ENCODE assay signal across 8 cellular contexts in the genomic region with DNA sequence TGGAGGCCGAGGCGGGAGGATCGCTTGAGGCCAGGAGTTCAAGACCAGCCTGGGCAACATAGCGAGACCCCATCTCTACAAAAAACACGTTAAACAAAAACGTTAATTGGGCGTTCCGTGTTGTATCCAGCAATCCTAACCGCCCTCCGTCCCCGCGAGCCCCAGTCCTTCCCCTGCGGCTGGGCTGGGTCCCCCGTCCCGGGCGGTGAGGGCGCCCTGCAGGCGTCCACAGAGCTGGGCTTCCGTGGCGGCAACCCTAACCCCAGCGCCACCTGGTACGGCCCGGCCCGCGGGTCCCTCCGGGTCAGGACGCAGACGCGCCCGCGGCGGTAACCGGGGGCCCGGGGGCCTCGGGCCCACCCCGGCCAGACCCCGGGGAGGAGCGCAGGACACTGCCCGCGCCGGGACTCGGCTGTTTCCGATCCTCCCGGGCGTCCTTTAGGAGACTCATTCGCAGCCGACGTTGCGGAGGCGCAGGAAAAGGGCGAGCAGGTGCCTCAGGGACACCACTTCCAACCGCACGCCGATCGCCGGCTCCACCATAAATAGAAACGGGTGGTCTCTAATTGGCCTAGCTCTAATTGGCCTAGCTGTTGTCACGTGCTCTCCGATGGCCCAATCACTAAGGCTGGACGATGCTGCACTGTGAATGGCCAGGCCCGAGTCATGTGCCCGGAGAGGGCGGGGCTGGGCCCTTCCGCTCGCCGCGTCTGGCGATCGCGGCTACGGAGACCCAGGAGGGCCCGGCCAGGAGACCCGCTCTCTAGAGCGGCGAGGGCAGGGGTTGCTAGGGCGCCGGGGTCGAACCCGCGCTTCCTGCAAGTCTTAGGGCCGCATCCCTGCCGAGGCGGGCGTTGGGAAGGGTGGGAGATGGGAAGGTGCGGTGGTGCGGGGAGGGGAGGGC. TPM values are rescaled to one million over a fixed set of nuclear protein-coding genes. Genes with fewer than 3 reads are reported as not detected.
DNase-seq lines count a peak whose midpoint lies in the region; ATAC-seq and TF ChIP-seq lines count a peak whose summit lies in the region.

No MANE protein-coding gene starts in this region.

- H3K4me3 Mint-ChIP-seq in activated naive CD4-positive, alpha-beta T cell treated with anti-CD3 and anti-CD28 coated beads, Interleukin-2, amount 50 U/mL, for 24 hours: peak overlapping the region; percentile 92

- peak overlapping the region; percentile 94 for H3K27ac Mint-ChIP-seq in activated naive CD4-positive, alpha-beta T cell treated with anti-CD3 and anti-CD28 coated beads, Interleukin-2, amount 50 U/mL, for 24 hours

- TF ChIP-seq EP300 in suprapubic skin (IDR thresholded peaks at IDR 0.05): no peak

- no peak for TF ChIP-seq CTCF in GM06990 (IDR thresholded peaks at IDR 0.05; ENCODE audit: insufficient read depth, low read length, poor library complexity, severe bottlenecking)
- TF ChIP-seq CTCF in NB4 (IDR thresholded peaks at IDR 0.05; ENCODE audit: low read depth, low read length): no peak
- no peak for TF ChIP-seq CTCF in suprapubic skin (IDR thresholded peaks at IDR 0.05)

- no peaks in the 10 kb centered on the region for H3K9me3 Mint-ChIP-seq in activated naive CD4-positive, alpha-beta T cell treated with anti-CD3 and anti-CD28 coated beads, Interleukin-2, amount 50 U/mL, for 24 hours

- peaks cover 44% of the 10 kb centered on the region for H3K4me1 ChIP-seq in suprapubic skin

- ATAC-seq in HG02571 (IDR thresholded peaks at IDR 0.05; ENCODE audit: unreplicated experiment): peak; percentile 93

- DNase-seq in GM06990 (ENCODE audit: extremely low read depth, insufficient read length) (peak; percentile 95), NB4 (ENCODE audit: low read depth) (peak; percentile 98), SK-N-DZ (ENCODE audit: low spot score) (peak; percentile 100), glomerular endothelial cell (ENCODE audit: extremely low read depth, low read depth, low spot score) (peak; percentile 84), nucleus accumbens (lab: John Stamatoyannopoulos, UW) (peak; percentile 49 to 97 (median 93)), suprapubic skin (ENCODE audit: low spot score in 2 of 2) (peak; percentile 98)

- peak overlapping the region; percentile 99 for H3K27ac ChIP-seq in suprapubic skin

- no peaks in the 10 kb centered on the region for H3K27me3 Mint-ChIP-seq in activated naive CD4-positive, alpha-beta T cell treated with anti-CD3 and anti-CD28 coated beads, Interleukin-2, amount 50 U/mL, for 24 hours

- 7% methylated on average over 53 of the region's 86 CpGs for WGBS in suprapubic skin

- H3K9me3 ChIP-seq in suprapubic skin: no peaks in the 10 kb centered on the region

- TF ChIP-seq POLR2A in NB4 (IDR thresholded peaks at IDR 0.05; ENCODE audit: extremely low read depth, insufficient read length) (peak; percentile 95), suprapubic skin (IDR thresholded peaks at IDR 0.05) (peak; percentile 73 to 94)

- H3K27me3 ChIP-seq in GM06990 (replicated peaks; ENCODE audit: control insufficient read depth, insufficient read depth, low read length) (no peaks in the 10 kb centered on the region), suprapubic skin (no peaks in the 10 kb centered on the region)

- peaks cover 44% of the 10 kb centered on the region for H3K4me1 Mint-ChIP-seq in activated naive CD4-positive, alpha-beta T cell treated with anti-CD3 and anti-CD28 coated beads, Interleukin-2, amount 50 U/mL, for 24 hours

- H3K36me3 ChIP-seq in GM06990 (ENCODE audit: control insufficient read depth, insufficient read depth, low read length) (no peaks in the 10 kb centered on the region), suprapubic skin (no peaks in the 10 kb centered on the region)

- H3K4me3 ChIP-seq in GM06990 (replicated peaks; ENCODE audit: low read depth, low read length): peak overlapping the region; percentile 82
- peak overlapping the region; percentile 63 for H3K4me3 ChIP-seq in NB4 (ENCODE audit: low read depth, low read length)
- H3K4me3 ChIP-seq in suprapubic skin: peak overlapping the region; percentile 75

- no peaks in the 10 kb centered on the region for H3K36me3 Mint-ChIP-seq in activated naive CD4-positive, alpha-beta T cell treated with anti-CD3 and anti-CD28 coated beads, Interleukin-2, amount 50 U/mL, for 24 hours

RNA-seq across cellular contexts. Expression of a gene that starts 19.0 kb away (rescaled TPM):
- polyA plus RNA-seq in SK-N-DZ (2014; cell fraction: cytosol; rRNA removed): 25.1 and 31.2 TPM in 2 replicates
- polyA plus RNA-seq in SK-N-DZ (2014; cell fraction: nucleus; rRNA removed): 49.5 and 120 TPM in 2 replicates
- total RNA-seq in glomerular endothelial cell: 84.6 and 88.0 TPM in 2 replicates
- 100 to 1,000 TPM in 1 of 4 donors, 10 to 100 TPM in 3; 52.3 to 142 (median 58.8) TPM for total RNA-seq in suprapubic skin

RNA-seq across cellular contexts. Expression of a gene that starts 24.9 kb away (rescaled TPM):
- polyA plus RNA-seq in SK-N-DZ (2014; cell fraction: cytosol; rRNA removed): 3.3 and 3.8 TPM in 2 replicates
- 0.87 and 1.7 TPM in 2 replicates for polyA plus RNA-seq in SK-N-DZ (2014; cell fraction: nucleus; rRNA removed)
- total RNA-seq in glomerular endothelial cell: not detected in 2 replicates
- 1 to 10 TPM in 3 of 4 donors, under 1 TPM in 1; 0.29 to 4.4 (median 1.6) TPM for total RNA-seq in suprapubic skin

RNA-seq across cellular contexts. Expression of a gene that starts 41.1 kb away (rescaled TPM):
- polyA plus RNA-seq in SK-N-DZ (2014; cell fraction: cytosol; rRNA removed): 2.1 and 3.1 TPM in 2 replicates
- 0.11 and 2.3 TPM in 2 replicates for polyA plus RNA-seq in SK-N-DZ (2014; cell fraction: nucleus; rRNA removed)
- 1.1 and 2.7 TPM in 2 replicates for total RNA-seq in glomerular endothelial cell
- 10 to 100 TPM in 3 of 4 donors, 1 to 10 TPM in 1; 9.5 to 37.8 (median 16.6) TPM for total RNA-seq in suprapubic skin

Comparison
In these comparisons a context has a peak if more than half of its experiments do, and no peak if none do; other contexts are left out.
1. Peak in every context shown above with its lines: DNase-seq, ATAC-seq, H3K4me3 ChIP-seq and H3K27ac ChIP-seq.